In the genomic region with DNA sequence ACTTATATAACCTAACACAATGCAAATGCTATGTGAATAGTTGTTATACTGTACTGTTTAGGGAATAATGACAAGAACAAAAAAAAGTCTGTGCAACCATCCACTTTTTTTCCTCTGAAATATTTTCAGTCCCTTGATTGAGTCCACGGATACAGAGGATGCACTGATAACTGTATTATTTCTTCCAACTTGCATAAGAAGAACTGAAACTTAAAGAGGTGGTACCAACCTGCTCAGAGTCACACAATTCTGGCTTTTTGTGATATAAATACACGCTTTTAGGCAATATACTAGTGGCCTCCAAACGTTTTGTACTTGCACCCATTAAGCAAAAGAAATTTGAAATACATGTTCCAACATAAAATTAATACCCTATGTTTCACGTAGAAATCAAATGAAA, we compare ENCODE assay signal across 8 cellular contexts. TPM values are rescaled to one million over a fixed set of nuclear protein-coding genes. Genes with fewer than 3 reads are reported as not detected.
DNase-seq lines count a peak whose midpoint lies in the region; ATAC-seq and TF ChIP-seq lines count a peak whose summit lies in the region.

No MANE protein-coding gene starts in this region.

- peak overlapping the region; percentile 96 for H3K4me3 Mint-ChIP-seq in glutamatergic neuron (ENCODE audit: unreplicated experiment)

- H3K4me3 ChIP-seq in AG10803 (ENCODE audit: low read length): peak overlapping the region; percentile 77

- peak overlapping the region; percentile 96 for H3K27ac Mint-ChIP-seq in glutamatergic neuron (ENCODE audit: unreplicated experiment)

- no peak for TF ChIP-seq CTCF in AG10803 (conservative IDR thresholded peaks at IDR 0.05; ENCODE audit: low read length)
- TF ChIP-seq CTCF in glutamatergic neuron (IDR thresholded peaks at IDR 0.05; ENCODE audit: partially characterized antibody, unreplicated experiment): no peak

- DNase-seq in AG10803 (ENCODE audit: low read depth) (no peak), OCI-M1 (lab: John Stamatoyannopoulos, UW) (peak; percentile 30), glutamatergic neuron (no peak), C1 segment of cervical spinal cord (lab: John Stamatoyannopoulos, UW) (no peak), SW480 (ENCODE audit: low spot score) (no peak), GM19238 (ENCODE audit: insufficient read length, low spot score) (no peak), OCI-M2 (lab: John Stamatoyannopoulos, UW; ENCODE audit: unreplicated experiment) (no peak)

- peaks cover 7% of the 10 kb centered on the region for H3K9me3 Mint-ChIP-seq in glutamatergic neuron (ENCODE audit: unreplicated experiment)

- H3K36me3 Mint-ChIP-seq in glutamatergic neuron (ENCODE audit: unreplicated experiment): no peaks in the 10 kb centered on the region

- peaks cover 15% of the 10 kb centered on the region for H3K4me1 Mint-ChIP-seq in glutamatergic neuron (ENCODE audit: low read depth, unreplicated experiment)

- H3K27me3 Mint-ChIP-seq in glutamatergic neuron (ENCODE audit: unreplicated experiment): peaks cover 3% of the 10 kb centered on the region

- ATAC-seq in GM19467 (IDR thresholded peaks at IDR 0.05; ENCODE audit: unreplicated experiment): peak; percentile 14

RNA-seq across cellular contexts. Expression of a gene that starts 1.3 kb away (rescaled TPM):
- total RNA-seq in glutamatergic neuron (ENCODE audit: unreplicated experiment): 61.4 TPM

RNA-seq across cellular contexts. Expression of a gene that starts 1.7 kb away (rescaled TPM):
- total RNA-seq in glutamatergic neuron (ENCODE audit: unreplicated experiment): 44.4 TPM
